ENCODE assay signal across 8 cellular contexts in genomic region chr14:72925171-72925759, GRCh38. TPM values are rescaled to one million over a fixed set of nuclear protein-coding genes. Genes with fewer than 3 reads are reported as not detected.
A peak's percentile ranks its signal among the peaks of the same experiment; 100 is the strongest.
DNase-seq lines count a peak whose midpoint lies in the region; ATAC-seq, FAIRE-seq and TF ChIP-seq lines count a peak whose summit lies in the region.

No MANE protein-coding gene starts in this region.

- peak overlapping the region; percentile 94 for H3K4me2 ChIP-seq in keratinocyte (ENCODE audit: control insufficient read depth, extremely low read depth, insufficient read depth, low read depth, low read length)

- peak overlapping the region; percentile 98 for H3K27ac Mint-ChIP-seq in activated CD4-positive, alpha-beta T cell treated with anti-CD3 and anti-CD28 coated beads, Interleukin-2, amount 10 ng/mL, durations not matched to agents 7 days and 5 days
- peak overlapping the region; percentile 7 for H3K27ac Mint-ChIP-seq in activated T-helper 17 cell treated with anti-CD3 and anti-CD28 coated beads, Interleukin-2, amount 50 U/mL, for 72 hours

- dilution Hi-C loops in keratinocyte (cut with MboI; ENCODE audit: extremely low pct_ligation_motif_present, low sequenced_read_pairs) = no loop called here

- H3K9me3 ChIP-seq in keratinocyte (ENCODE audit: control insufficient read depth, low read depth, low read length) (no peaks in the 10 kb centered on the region), subcutaneous abdominal adipose tissue (ENCODE audit: control insufficient read depth in 5 of 5, low read length in 5 of 5) (no peaks in the 10 kb centered on the region)

- H3K4me3 Mint-ChIP-seq in activated CD4-positive, alpha-beta T cell treated with anti-CD3 and anti-CD28 coated beads, Interleukin-2, amount 10 ng/mL, durations not matched to agents 7 days and 5 days = peak overlapping the region; percentile 97
- peak overlapping the region; percentile 84 for H3K4me3 Mint-ChIP-seq in activated T-helper 17 cell treated with anti-CD3 and anti-CD28 coated beads, Interleukin-2, amount 50 U/mL, for 72 hours

- peaks cover 19% of the 10 kb centered on the region for H3K27me3 Mint-ChIP-seq in activated CD4-positive, alpha-beta T cell treated with anti-CD3 and anti-CD28 coated beads, Interleukin-2, amount 10 ng/mL, durations not matched to agents 7 days and 5 days
- H3K27me3 Mint-ChIP-seq in activated T-helper 17 cell treated with anti-CD3 and anti-CD28 coated beads, Interleukin-2, amount 50 U/mL, for 72 hours = peaks cover 6% of the 10 kb centered on the region

- H3K9ac ChIP-seq in keratinocyte (ENCODE audit: control insufficient read depth, extremely low read depth, insufficient read depth, low read length) = peak overlapping the region; percentile 58
- H3K9ac ChIP-seq in subcutaneous abdominal adipose tissue (ENCODE audit: low read length in 5 of 5) = peak overlapping the region in 2 of 5 donors; percentile 41 to 67

- peaks cover 18% of the 10 kb centered on the region for H3K79me2 ChIP-seq in keratinocyte (ENCODE audit: control insufficient read depth, insufficient read depth, low read length)

- peak overlapping the region in 2 of 3 experiments; percentile 63 to 85 for H3K4me3 ChIP-seq in keratinocyte (ENCODE audit: control insufficient read depth in 2 of 3, extremely low read depth in 1 of 3, insufficient read depth in 2 of 3, low read depth in 1 of 3, low read length in 3 of 3)
- peak overlapping the region; percentile 67 to 95 (median 79) for H3K4me3 ChIP-seq in subcutaneous abdominal adipose tissue (ENCODE audit: low read depth in 1 of 5, low read length in 5 of 5)

- FAIRE-seq in keratinocyte (lab: Jason Lieb, UNC) = no peak

- H3K4me1 ChIP-seq in keratinocyte (ENCODE audit: control insufficient read depth, extremely low read depth, insufficient read depth, low read length) (peaks cover 6% of the 10 kb centered on the region), subcutaneous abdominal adipose tissue (ENCODE audit: control insufficient read depth in 5 of 5, insufficient read depth in 5 of 5, low read length in 5 of 5) (peaks cover 1 to 21% (median 14%) of the 10 kb centered on the region in 5 donors)

- H3K9me3 Mint-ChIP-seq in activated CD4-positive, alpha-beta T cell treated with anti-CD3 and anti-CD28 coated beads, Interleukin-2, amount 10 ng/mL, durations not matched to agents 7 days and 5 days = no peaks in the 10 kb centered on the region
- no peaks in the 10 kb centered on the region for H3K9me3 Mint-ChIP-seq in activated T-helper 17 cell treated with anti-CD3 and anti-CD28 coated beads, Interleukin-2, amount 50 U/mL, for 72 hours

- no peaks in the 10 kb centered on the region for H3K9me1 ChIP-seq in keratinocyte (ENCODE audit: control insufficient read depth, extremely low read depth, insufficient read depth, low read length)

- no peaks in the 10 kb centered on the region for H4K20me1 ChIP-seq in keratinocyte (ENCODE audit: control insufficient read depth, extremely low read depth, insufficient read depth, low read length)

- TF ChIP-seq CTCF in keratinocyte (optimal IDR thresholded peaks at IDR 0.05 in 1 of 3, IDR thresholded peaks at IDR 0.05 in 1 of 3, conservative IDR thresholded peaks at IDR 0.05 in 1 of 3; ENCODE audit: extremely low read depth in 1 of 3, insufficient read depth in 2 of 3, low read length in 3 of 3) = no peak

- H3K27me3 ChIP-seq in keratinocyte (ENCODE audit: control insufficient read depth, extremely low read depth, insufficient read depth, low read length) (no peaks in the 10 kb centered on the region), subcutaneous abdominal adipose tissue (ENCODE audit: control insufficient read depth in 5 of 5, insufficient read depth in 4 of 5, low read length in 5 of 5) (peaks cover 0 to 6% (median 0%) of the 10 kb centered on the region in 5 donors)

- peaks cover 1% of the 10 kb centered on the region for H3K36me3 Mint-ChIP-seq in activated CD4-positive, alpha-beta T cell treated with anti-CD3 and anti-CD28 coated beads, Interleukin-2, amount 10 ng/mL, durations not matched to agents 7 days and 5 days (ENCODE audit: low read depth)
- no peaks in the 10 kb centered on the region for H3K36me3 Mint-ChIP-seq in activated T-helper 17 cell treated with anti-CD3 and anti-CD28 coated beads, Interleukin-2, amount 50 U/mL, for 72 hours (ENCODE audit: low read depth)

- H3K36me3 ChIP-seq in keratinocyte (ENCODE audit: control insufficient read depth in 2 of 2, extremely low read depth in 1 of 2, insufficient read depth in 2 of 2, low read length in 2 of 2) (peaks cover 0 to 1% of the 10 kb centered on the region in 2 experiments), subcutaneous abdominal adipose tissue (ENCODE audit: control insufficient read depth in 5 of 5, insufficient read depth in 5 of 5, low read length in 5 of 5) (no peaks in the 10 kb centered on the region)

- H3K4me1 Mint-ChIP-seq in activated CD4-positive, alpha-beta T cell treated with anti-CD3 and anti-CD28 coated beads, Interleukin-2, amount 10 ng/mL, durations not matched to agents 7 days and 5 days = peaks cover 12% of the 10 kb centered on the region
- H3K4me1 Mint-ChIP-seq in activated T-helper 17 cell treated with anti-CD3 and anti-CD28 coated beads, Interleukin-2, amount 50 U/mL, for 72 hours = no peaks in the 10 kb centered on the region

- H3K27ac ChIP-seq in keratinocyte (ENCODE audit: control insufficient read depth, insufficient read depth, low read length) (peak overlapping the region; percentile 22), subcutaneous abdominal adipose tissue (ENCODE audit: low read depth, low read length) (no peak overlapping the region)

- DNase-seq in activated CD4-positive, alpha-beta T cell treated with anti-CD3 and anti-CD28 coated beads, Interleukin-2, amount 10 ng/mL, durations not matched to agents 7 days and 5 days = no peak
- DNase-seq in activated CD4-positive, alpha-beta T cell treated with anti-CD3 and anti-CD28 coated beads, Interleukin-2, amount 50 U/mL, for 48 hours = no peak
- DNase-seq in keratinocyte (ENCODE audit: low read depth, low spot score) (no peak), inferior parietal cortex (ENCODE audit: extremely low spot score) (no peak), cortex of kidney (lab: John Stamatoyannopoulos, UW) (no peak)

- POLR2A ChIA-PET in activated CD4-positive, alpha-beta T cell treated with anti-CD3 and anti-CD28 coated beads, Interleukin-2, amount 10 ng/mL, durations not matched to agents 7 days and 5 days (lab: Charles Lee) = interaction anchor here (0.7 kb wide), 1 partner anchor 134 kb away, joined by 3 read pairs; no protein-coding TSS in a partner anchor

- CTCF ChIA-PET in activated CD4-positive, alpha-beta T cell treated with anti-CD3 and anti-CD28 coated beads, Interleukin-2, amount 10 ng/mL, durations not matched to agents 7 days and 5 days (lab: Charles Lee) = interaction anchor here (1.0 to 1.8 kb wide), 4 partner anchors 12 to 408 kb away, joined by 3 to 5 read pairs (median 4); no protein-coding TSS in a partner anchor

- H2AFZ ChIP-seq in keratinocyte (ENCODE audit: control insufficient read depth, low read length) = peak overlapping the region; percentile 96

- no peak for ATAC-seq in activated T-helper 17 cell treated with anti-CD3 and anti-CD28 coated beads, Interleukin-2, amount 50 U/mL, for 72 hours (replicated peaks)
- ATAC-seq in HG03432 (IDR thresholded peaks at IDR 0.05; ENCODE audit: unreplicated experiment) = no peak

RNA-seq across cellular contexts. Expression of gene DCAF4, which starts 1.0 kb away (rescaled TPM):
- 10 to 100 TPM; 15.9 to 21.3 TPM for total RNA-seq in activated CD4-positive, alpha-beta T cell treated with anti-CD3 and anti-CD28 coated beads, Interleukin-2, amount 10 ng/mL, durations not matched to agents 7 days and 5 days
- total RNA-seq in activated T-helper 17 cell treated with anti-CD3 and anti-CD28 coated beads, Interleukin-2, amount 50 U/mL, for 72 hours = 10 to 100 TPM; 10.8 to 25.2 TPM
- 20.8 to 34.1 TPM (median 26.1 TPM) in 3 replicates for polyA plus RNA-seq in keratinocyte
- 7.5 TPM for polyA plus RNA-seq in keratinocyte (2011; ENCODE audit: low read depth)
- polyA plus RNA-seq in keratinocyte (2011; cell fraction: cytosol; rRNA removed) = 18.7 and 18.8 TPM in 2 replicates
- 50.7 and 56.3 TPM in 2 replicates for polyA plus RNA-seq in keratinocyte (2011; cell fraction: nucleus; rRNA removed)
- polyA plus RNA-seq in keratinocyte (2012; ENCODE audit: low replicate concordance) = 9.2 and 19.6 TPM in 2 replicates
- 20.3 to 42.3 TPM (median 25.0 TPM) in 3 replicates for polyA minus RNA-seq in keratinocyte
- polyA minus RNA-seq in keratinocyte (2011; cell fraction: cytosol; rRNA and poly(A)+ RNA removed) = 11.1 TPM
- polyA minus RNA-seq in keratinocyte (2011; cell fraction: nucleus; rRNA and poly(A)+ RNA removed) = 15.5 and 17.0 TPM in 2 replicates

RNA-seq across cellular contexts. Expression of gene DPF3, which starts 31.4 kb away (rescaled TPM):
- total RNA-seq in activated CD4-positive, alpha-beta T cell treated with anti-CD3 and anti-CD28 coated beads, Interleukin-2, amount 10 ng/mL, durations not matched to agents 7 days and 5 days = 1 to 10 TPM; 6.6 to 7.4 TPM
- under 1 TPM; 0.13 to 0.30 TPM for total RNA-seq in activated T-helper 17 cell treated with anti-CD3 and anti-CD28 coated beads, Interleukin-2, amount 50 U/mL, for 72 hours
- polyA plus RNA-seq in keratinocyte = 0.61 to 1.1 TPM (median 0.66 TPM) in 3 replicates
- 0.36 TPM for polyA plus RNA-seq in keratinocyte (2011; ENCODE audit: low read depth)
- polyA plus RNA-seq in keratinocyte (2011; cell fraction: cytosol; rRNA removed) = 0.33 and 0.48 TPM in 2 replicates
- polyA plus RNA-seq in keratinocyte (2011; cell fraction: nucleus; rRNA removed) = 1.1 and 1.5 TPM in 2 replicates
- 0.84 TPM in 1 of 2 replicates, not detected in the other for polyA plus RNA-seq in keratinocyte (2012; ENCODE audit: low replicate concordance)
- 0.93 to 1.8 TPM (median 1.1 TPM) in 3 replicates for polyA minus RNA-seq in keratinocyte
- not detected for polyA minus RNA-seq in keratinocyte (2011; cell fraction: cytosol; rRNA and poly(A)+ RNA removed)
- polyA minus RNA-seq in keratinocyte (2011; cell fraction: nucleus; rRNA and poly(A)+ RNA removed) = 1.3 and 1.5 TPM in 2 replicates

Comparison
In these comparisons a context has a peak if more than half of its experiments do, and no peak if none do; other contexts are left out.
1. RNA of gene DPF3, which starts 31.4 kb away (total RNA-seq): 6.6 to 7.4 TPM in activated CD4-positive, alpha-beta T cell treated with anti-CD3 and anti-CD28 coated beads, Interleukin-2, amount 10 ng/mL, durations not matched to agents 7 days and 5 days; 0.13 to 0.30 TPM in activated T-helper 17 cell treated with anti-CD3 and anti-CD28 coated beads, Interleukin-2, amount 50 U/mL, for 72 hours; every median in the first group is over 4 times any median in the second.